In genomic region chr15:95549168-95549738, GRCh38 we compare ENCODE assay signal across 31 cellular contexts.
"Had no signal": no experiment of that assay in that cellular context is flagged by ENCODE, and none has a peak within 500 bp of the region (broad histone marks: within the 10 kb centered on the region; RNA-seq: fewer than 3 reads in every experiment).

No MANE protein-coding gene starts in this region.

- DNase-seq: activated B cell treated with CpG ODN at 0.5 μM for 24 hours; activated CD4-positive, alpha-beta T cell treated with anti-CD3 and anti-CD28 coated beads for 48 hours; activated CD4-positive, alpha-beta T cell treated with anti-CD3 and anti-CD28 coated beads, Interleukin-2, amount 50 U/mL, for 1 hour; activated CD4-positive, alpha-beta T cell treated with anti-CD3 and anti-CD28 coated beads, Interleukin-2, amount 50 U/mL, for 48 hours; activated CD8-positive, alpha-beta memory T cell treated with anti-CD3 and anti-CD28 coated beads for 24 hours; activated CD8-positive, alpha-beta T cell treated with anti-CD3 and anti-CD28 coated beads for 36 hours; activated effector memory CD4-positive, alpha-beta T cell treated with Interleukin-2 at 50 U/mL for 16 hours; activated gamma-delta T cell treated with Interleukin-2 at 50 U/mL for 16 hours; activated naive CD4-positive, alpha-beta T cell treated with anti-CD3 and anti-CD28 coated beads, Interleukin-2, amount 50 U/mL, for 16 hours; activated naive CD4-positive, alpha-beta T cell treated with Interleukin-2 at 50 U/mL for 16 hours; activated T-cell treated with anti-CD3 and anti-CD28 coated beads, Interleukin-2, amount 50 U/mL, for 4 hours; amniotic stem cell; anterior cingulate cortex; brain microvascular endothelial cell; dorsolateral prefrontal cortex; effector memory CD4-positive, alpha-beta T cell; endodermal cell; erythroblast; foreskin keratinocyte; gastrocnemius medialis; glutamatergic neuron; heart left ventricle; T-helper 17 cell; T1000; WERI-Rb-1 had no signal

- H3K9me3 ChIP-seq: esophagus muscularis mucosa, gastrocnemius medialis, heart left ventricle had no signal

- H3K4me1 ChIP-seq: esophagus muscularis mucosa, foreskin keratinocyte, gastrocnemius medialis, heart left ventricle had no signal

- H3K27ac ChIP-seq: brain microvascular endothelial cell, coronary artery, dorsolateral prefrontal cortex, esophagus muscularis mucosa, foreskin keratinocyte, gastrocnemius medialis, heart left ventricle, WERI-Rb-1 had no signal

- ATAC-seq: activated CD4-positive, CD25-positive, alpha-beta regulatory T cell treated with anti-CD3 and anti-CD28 coated beads, Interleukin-2, amount 50 U/mL, for 24 hours; activated CD8-positive, alpha-beta T cell treated with anti-CD3 and anti-CD28 coated beads for 36 hours; activated T-cell treated with anti-CD3 and anti-CD28 coated beads, Interleukin-2, amount 50 U/mL, for 4 hours; activated T-helper 17 cell treated with anti-CD3 and anti-CD28 coated beads, Interleukin-2, amount 50 U/mL, for 72 hours; foreskin keratinocyte; gastrocnemius medialis; heart left ventricle; T-helper 17 cell had no signal

- H3K36me3 ChIP-seq: brain microvascular endothelial cell, esophagus muscularis mucosa, gastrocnemius medialis, heart left ventricle, WERI-Rb-1 had no signal

- FAIRE-seq: astrocyte, bronchial epithelial cell had no signal

- H3K27me3 ChIP-seq: brain microvascular endothelial cell, esophagus muscularis mucosa, foreskin keratinocyte, gastrocnemius medialis, heart left ventricle had no signal

- H3K4me3 ChIP-seq: coronary artery, dorsolateral prefrontal cortex, esophagus muscularis mucosa, gastrocnemius medialis, heart left ventricle had no signal
